24 cellular contexts compared by ENCODE assay signal in genomic region chr12:118409834-118410233, GRCh38.
"Had no signal": no experiment of that assay in that cellular context is flagged by ENCODE, and none has a peak within 500 bp of the region (broad histone marks: within the 10 kb centered on the region; RNA-seq: fewer than 3 reads in every experiment).

No MANE protein-coding gene starts in this region.

- H3K4me1 ChIP-seq: neural progenitor cell, psoas muscle, spleen, suprapubic skin, transverse colon, upper lobe of right lung, uterus had no signal

- H3K4me3 ChIP-seq: gastrocnemius medialis, lung, neural progenitor cell, psoas muscle, sigmoid colon, spleen, suprapubic skin, transverse colon, upper lobe of right lung, uterus had no signal

- H3K4me3 Mint-ChIP-seq: effector memory CD8-positive, alpha-beta T cell; memory B cell; mesothelial cell of epicardium; naive thymus-derived CD4-positive, alpha-beta T cell; nephron; neural progenitor cell; stimulated activated memory B cell treated with anti-CD40 and anti-IgM and Interleukin-4, amounts not matched to agents 10 μg/mL and 1 μg/mL and 100 μg/mL, for 72 hours had no signal

- H3K4me1 Mint-ChIP-seq: memory B cell; mesothelial cell of epicardium; nephron; neural progenitor cell; stimulated activated memory B cell treated with anti-CD40 and anti-IgM and Interleukin-4, amounts not matched to agents 10 μg/mL and 1 μg/mL and 100 μg/mL, for 72 hours had no signal

- DNase-seq: cortex of kidney; effector memory CD8-positive, alpha-beta T cell; gastrocnemius medialis; head of caudate nucleus; naive thymus-derived CD4-positive, alpha-beta T cell; psoas muscle; right cardiac atrium; sigmoid colon; spleen; stimulated activated CD4-positive, alpha-beta T cell treated with anti-CD3 and anti-CD28 coated beads, Interleukin-4, amount 100 ng/mL, for 4 hours; stimulated activated naive CD8-positive, alpha-beta T cell treated with anti-CD3 and anti-CD28 coated beads, Interleukin-15, Interleukin-2, amounts not matched to agents 100 U/mL and 50 U/mL, for 24 hours; transverse colon; upper lobe of right lung; uterus had no signal

- H3K27me3 Mint-ChIP-seq: effector memory CD8-positive, alpha-beta T cell; memory B cell; naive thymus-derived CD4-positive, alpha-beta T cell; stimulated activated memory B cell treated with anti-CD40 and anti-IgM and Interleukin-4, amounts not matched to agents 10 μg/mL and 1 μg/mL and 100 μg/mL, for 72 hours had no signal

- H3K27ac Mint-ChIP-seq: effector memory CD8-positive, alpha-beta T cell; memory B cell; mesothelial cell of epicardium; naive thymus-derived CD4-positive, alpha-beta T cell; nephron; neural progenitor cell; stimulated activated memory B cell treated with anti-CD40 and anti-IgM and Interleukin-4, amounts not matched to agents 10 μg/mL and 1 μg/mL and 100 μg/mL, for 72 hours had no signal

- H3K27ac ChIP-seq: gastrocnemius medialis, neural progenitor cell, psoas muscle, spleen, suprapubic skin, transverse colon, upper lobe of right lung, uterus had no signal

- H3K9me3 ChIP-seq: gastrocnemius medialis, psoas muscle, sigmoid colon, suprapubic skin, transverse colon, upper lobe of right lung, uterus had no signal

- H3K36me3 ChIP-seq: neural progenitor cell, uterus had no signal

- ATAC-seq: effector memory CD8-positive, alpha-beta T cell; gastrocnemius medialis; left lobe of liver; naive thymus-derived CD4-positive, alpha-beta T cell; psoas muscle; right cardiac atrium; stimulated activated memory B cell treated with anti-CD40 and anti-IgM and Interleukin-4, amounts not matched to agents 10 μg/mL and 1 μg/mL and 100 μg/mL, for 72 hours; stimulated activated naive CD8-positive, alpha-beta T cell treated with anti-CD3 and anti-CD28 coated beads, Interleukin-15, Interleukin-2, amounts not matched to agents 100 U/mL and 50 U/mL, for 24 hours; upper lobe of right lung had no signal

- H3K27me3 ChIP-seq: gastrocnemius medialis, neural progenitor cell, sigmoid colon, spleen, suprapubic skin, transverse colon, upper lobe of right lung, uterus had no signal

- H3K9me3 Mint-ChIP-seq: effector memory CD8-positive, alpha-beta T cell; memory B cell; mesothelial cell of epicardium; nephron; neural progenitor cell; stimulated activated memory B cell treated with anti-CD40 and anti-IgM and Interleukin-4, amounts not matched to agents 10 μg/mL and 1 μg/mL and 100 μg/mL, for 72 hours had no signal

- FAIRE-seq: endometrium, keratinocyte had no signal
